In the genomic region with DNA sequence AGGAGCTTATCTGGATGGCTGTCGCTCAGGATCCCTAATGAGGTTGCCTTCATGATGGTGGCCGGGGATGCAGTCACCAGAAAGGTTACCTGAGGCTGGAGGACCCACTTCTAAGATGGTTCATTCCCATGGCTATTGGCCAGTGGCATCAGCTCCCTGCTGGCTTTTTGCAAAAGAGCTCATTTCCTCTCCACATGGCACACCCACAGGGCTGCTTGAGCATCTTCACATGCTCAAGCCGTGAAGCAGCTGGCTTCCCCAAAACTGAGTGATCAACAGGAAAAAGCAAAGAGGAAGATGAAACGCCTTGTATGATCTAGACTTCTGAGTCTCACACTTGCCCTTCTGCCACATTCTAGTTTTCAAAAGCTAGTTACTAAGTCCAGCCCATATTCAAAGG, we compare ENCODE assay signal across 1 cellular context.
TF ChIP-seq lines count a peak whose summit lies in the region.

No MANE protein-coding gene starts in this region.

TF ChIP-seq in H1, 55 proteins besides CTCF, POLR2A, EP300 and RAD21:
- TF ChIP-seq, protein P1, sequence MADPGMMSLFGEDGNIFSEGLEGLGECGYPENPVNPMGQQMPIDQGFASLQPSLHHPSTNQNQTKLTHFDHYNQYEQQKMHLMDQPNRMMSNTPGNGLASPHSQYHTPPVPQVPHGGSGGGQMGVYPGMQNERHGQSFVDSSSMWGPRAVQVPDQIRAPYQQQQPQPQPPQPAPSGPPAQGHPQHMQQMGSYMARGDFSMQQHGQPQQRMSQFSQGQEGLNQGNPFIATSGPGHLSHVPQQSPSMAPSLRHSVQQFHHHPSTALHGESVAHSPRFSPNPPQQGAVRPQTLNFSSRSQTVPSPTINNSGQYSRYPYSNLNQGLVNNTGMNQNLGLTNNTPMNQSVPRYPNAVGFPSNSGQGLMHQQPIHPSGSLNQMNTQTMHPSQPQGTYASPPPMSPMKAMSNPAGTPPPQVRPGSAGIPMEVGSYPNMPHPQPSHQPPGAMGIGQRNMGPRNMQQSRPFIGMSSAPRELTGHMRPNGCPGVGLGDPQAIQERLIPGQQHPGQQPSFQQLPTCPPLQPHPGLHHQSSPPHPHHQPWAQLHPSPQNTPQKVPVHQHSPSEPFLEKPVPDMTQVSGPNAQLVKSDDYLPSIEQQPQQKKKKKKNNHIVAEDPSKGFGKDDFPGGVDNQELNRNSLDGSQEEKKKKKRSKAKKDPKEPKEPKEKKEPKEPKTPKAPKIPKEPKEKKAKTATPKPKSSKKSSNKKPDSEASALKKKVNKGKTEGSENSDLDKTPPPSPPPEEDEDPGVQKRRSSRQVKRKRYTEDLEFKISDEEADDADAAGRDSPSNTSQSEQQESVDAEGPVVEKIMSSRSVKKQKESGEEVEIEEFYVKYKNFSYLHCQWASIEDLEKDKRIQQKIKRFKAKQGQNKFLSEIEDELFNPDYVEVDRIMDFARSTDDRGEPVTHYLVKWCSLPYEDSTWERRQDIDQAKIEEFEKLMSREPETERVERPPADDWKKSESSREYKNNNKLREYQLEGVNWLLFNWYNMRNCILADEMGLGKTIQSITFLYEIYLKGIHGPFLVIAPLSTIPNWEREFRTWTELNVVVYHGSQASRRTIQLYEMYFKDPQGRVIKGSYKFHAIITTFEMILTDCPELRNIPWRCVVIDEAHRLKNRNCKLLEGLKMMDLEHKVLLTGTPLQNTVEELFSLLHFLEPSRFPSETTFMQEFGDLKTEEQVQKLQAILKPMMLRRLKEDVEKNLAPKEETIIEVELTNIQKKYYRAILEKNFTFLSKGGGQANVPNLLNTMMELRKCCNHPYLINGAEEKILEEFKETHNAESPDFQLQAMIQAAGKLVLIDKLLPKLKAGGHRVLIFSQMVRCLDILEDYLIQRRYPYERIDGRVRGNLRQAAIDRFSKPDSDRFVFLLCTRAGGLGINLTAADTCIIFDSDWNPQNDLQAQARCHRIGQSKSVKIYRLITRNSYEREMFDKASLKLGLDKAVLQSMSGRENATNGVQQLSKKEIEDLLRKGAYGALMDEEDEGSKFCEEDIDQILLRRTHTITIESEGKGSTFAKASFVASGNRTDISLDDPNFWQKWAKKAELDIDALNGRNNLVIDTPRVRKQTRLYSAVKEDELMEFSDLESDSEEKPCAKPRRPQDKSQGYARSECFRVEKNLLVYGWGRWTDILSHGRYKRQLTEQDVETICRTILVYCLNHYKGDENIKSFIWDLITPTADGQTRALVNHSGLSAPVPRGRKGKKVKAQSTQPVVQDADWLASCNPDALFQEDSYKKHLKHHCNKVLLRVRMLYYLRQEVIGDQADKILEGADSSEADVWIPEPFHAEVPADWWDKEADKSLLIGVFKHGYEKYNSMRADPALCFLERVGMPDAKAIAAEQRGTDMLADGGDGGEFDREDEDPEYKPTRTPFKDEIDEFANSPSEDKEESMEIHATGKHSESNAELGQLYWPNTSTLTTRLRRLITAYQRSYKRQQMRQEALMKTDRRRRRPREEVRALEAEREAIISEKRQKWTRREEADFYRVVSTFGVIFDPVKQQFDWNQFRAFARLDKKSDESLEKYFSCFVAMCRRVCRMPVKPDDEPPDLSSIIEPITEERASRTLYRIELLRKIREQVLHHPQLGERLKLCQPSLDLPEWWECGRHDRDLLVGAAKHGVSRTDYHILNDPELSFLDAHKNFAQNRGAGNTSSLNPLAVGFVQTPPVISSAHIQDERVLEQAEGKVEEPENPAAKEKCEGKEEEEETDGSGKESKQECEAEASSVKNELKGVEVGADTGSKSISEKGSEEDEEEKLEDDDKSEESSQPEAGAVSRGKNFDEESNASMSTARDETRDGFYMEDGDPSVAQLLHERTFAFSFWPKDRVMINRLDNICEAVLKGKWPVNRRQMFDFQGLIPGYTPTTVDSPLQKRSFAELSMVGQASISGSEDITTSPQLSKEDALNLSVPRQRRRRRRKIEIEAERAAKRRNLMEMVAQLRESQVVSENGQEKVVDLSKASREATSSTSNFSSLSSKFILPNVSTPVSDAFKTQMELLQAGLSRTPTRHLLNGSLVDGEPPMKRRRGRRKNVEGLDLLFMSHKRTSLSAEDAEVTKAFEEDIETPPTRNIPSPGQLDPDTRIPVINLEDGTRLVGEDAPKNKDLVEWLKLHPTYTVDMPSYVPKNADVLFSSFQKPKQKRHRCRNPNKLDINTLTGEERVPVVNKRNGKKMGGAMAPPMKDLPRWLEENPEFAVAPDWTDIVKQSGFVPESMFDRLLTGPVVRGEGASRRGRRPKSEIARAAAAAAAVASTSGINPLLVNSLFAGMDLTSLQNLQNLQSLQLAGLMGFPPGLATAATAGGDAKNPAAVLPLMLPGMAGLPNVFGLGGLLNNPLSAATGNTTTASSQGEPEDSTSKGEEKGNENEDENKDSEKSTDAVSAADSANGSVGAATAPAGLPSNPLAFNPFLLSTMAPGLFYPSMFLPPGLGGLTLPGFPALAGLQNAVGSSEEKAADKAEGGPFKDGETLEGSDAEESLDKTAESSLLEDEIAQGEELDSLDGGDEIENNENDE (IDR thresholded peaks at IDR 0.05; ENCODE audit: insufficient replicate concordance, low read length) = no peak
- TF ChIP-seq MAFK (IDR thresholded peaks at IDR 0.05; ENCODE audit: low read depth, low read length) (no peak), KDM1A (IDR thresholded peaks at IDR 0.05; ENCODE audit: borderline replicate concordance, low read length) (no peak), JUND (IDR thresholded peaks at IDR 0.05; ENCODE audit: low read length) (no peak), NRF1 (IDR thresholded peaks at IDR 0.05; ENCODE audit: low read depth, low read length) (no peak), BCL11A (IDR thresholded peaks at IDR 0.05; ENCODE audit: low read depth in 2 of 2, low read length in 2 of 2) (no peak), CBX5 (IDR thresholded peaks at IDR 0.05; ENCODE audit: low read depth, low read length) (no peak), KDM4A (IDR thresholded peaks at IDR 0.05; ENCODE audit: low read depth, low read length, severe bottlenecking) (no peak), HDAC2 (IDR thresholded peaks at IDR 0.05; ENCODE audit: borderline replicate concordance in 1 of 2, low read depth in 2 of 2, low read length in 2 of 2) (no peak), NANOG (IDR thresholded peaks at IDR 0.05; ENCODE audit: insufficient read depth, low read depth, low read length, poor library complexity, severe bottlenecking) (no peak), GABPA (IDR thresholded peaks at IDR 0.05; ENCODE audit: borderline replicate concordance, insufficient read depth, low read length) (no peak)
- TF ChIP-seq, protein P2, sequence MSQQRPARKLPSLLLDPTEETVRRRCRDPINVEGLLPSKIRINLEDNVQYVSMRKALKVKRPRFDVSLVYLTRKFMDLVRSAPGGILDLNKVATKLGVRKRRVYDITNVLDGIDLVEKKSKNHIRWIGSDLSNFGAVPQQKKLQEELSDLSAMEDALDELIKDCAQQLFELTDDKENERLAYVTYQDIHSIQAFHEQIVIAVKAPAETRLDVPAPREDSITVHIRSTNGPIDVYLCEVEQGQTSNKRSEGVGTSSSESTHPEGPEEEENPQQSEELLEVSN (IDR thresholded peaks at IDR 0.05) = no peak
- TF ChIP-seq, protein P3, sequence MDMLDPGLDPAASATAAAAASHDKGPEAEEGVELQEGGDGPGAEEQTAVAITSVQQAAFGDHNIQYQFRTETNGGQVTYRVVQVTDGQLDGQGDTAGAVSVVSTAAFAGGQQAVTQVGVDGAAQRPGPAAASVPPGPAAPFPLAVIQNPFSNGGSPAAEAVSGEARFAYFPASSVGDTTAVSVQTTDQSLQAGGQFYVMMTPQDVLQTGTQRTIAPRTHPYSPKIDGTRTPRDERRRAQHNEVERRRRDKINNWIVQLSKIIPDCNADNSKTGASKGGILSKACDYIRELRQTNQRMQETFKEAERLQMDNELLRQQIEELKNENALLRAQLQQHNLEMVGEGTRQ (IDR thresholded peaks at IDR 0.05; ENCODE audit: low read length) = no peak
